ENCODE assay signal across 9 cellular contexts in genomic region chr4:170047774-170048354, GRCh38. TPM values are rescaled to one million over a fixed set of nuclear protein-coding genes. Genes with fewer than 3 reads are reported as not detected.
DNase-seq lines count a peak whose midpoint lies in the region; ATAC-seq and TF ChIP-seq lines count a peak whose summit lies in the region.
"Had no signal": no experiment of that assay in that cellular context is flagged by ENCODE, and none has a peak within 500 bp of the region (broad histone marks: within the 10 kb centered on the region; RNA-seq: fewer than 3 reads in every experiment).

No MANE protein-coding gene starts in this region.

- H2BK120ac ChIP-seq in neuronal stem cell (ENCODE audit: low read depth, low read length): no peak overlapping the region

- no peak overlapping the region for H3K27ac ChIP-seq in C4-2B
- no peak overlapping the region for H3K27ac ChIP-seq in esophagus squamous epithelium
- no peak overlapping the region for H3K27ac ChIP-seq in neuronal stem cell (replicated peaks; ENCODE audit: low read length)

- H3K4me1 Mint-ChIP-seq in activated CD8-positive, alpha-beta T cell treated with anti-CD3 and anti-CD28 coated beads, Interleukin-2, amount 10 ng/mL, durations not matched to agents 7 days and 5 days (ENCODE audit: low read depth): no peaks in the 10 kb centered on the region

- H2BK15ac ChIP-seq in neuronal stem cell (ENCODE audit: low read length): no peak overlapping the region

- H2BK12ac ChIP-seq in neuronal stem cell (ENCODE audit: low read length): no peak overlapping the region

- CTCF ChIA-PET in activated CD8-positive, alpha-beta T cell treated with anti-CD3 and anti-CD28 coated beads, Interleukin-2, amount 10 ng/mL, durations not matched to agents 7 days and 5 days (lab: Charles Lee): interaction anchor here (0.6 to 1.6 kb wide), 5 partner anchors 15 to 244 kb away, joined by 3 to 28 read pairs (median 3); no protein-coding TSS in a partner anchor

- ATAC-seq in activated CD8-positive, alpha-beta T cell treated with anti-CD3 and anti-CD28 coated beads, Interleukin-2, amount 10 ng/mL, durations not matched to agents 7 days and 5 days: no peak
- no peak for ATAC-seq in HG03280 (IDR thresholded peaks at IDR 0.05; ENCODE audit: unreplicated experiment)
- no peak for ATAC-seq in HG03469 (IDR thresholded peaks at IDR 0.05; ENCODE audit: unreplicated experiment)

- no peak overlapping the region for H3K14ac ChIP-seq in neuronal stem cell (ENCODE audit: low read length)

- H3K4me3 Mint-ChIP-seq in activated CD8-positive, alpha-beta T cell treated with anti-CD3 and anti-CD28 coated beads, Interleukin-2, amount 10 ng/mL, durations not matched to agents 7 days and 5 days: no peak overlapping the region
- H3K4me3 Mint-ChIP-seq: stimulated activated naive CD8-positive, alpha-beta T cell treated with anti-CD3 and anti-CD28 coated beads, Interleukin-15, Interleukin-2, amounts not matched to agents 100 ng/mL and 50 ng/mL, for 24 hours had no signal

- no peak overlapping the region for H3K4me2 ChIP-seq in neuronal stem cell (ENCODE audit: insufficient read depth, low read length, poor library complexity, severe bottlenecking)

- H3K79me1 ChIP-seq in neuronal stem cell (ENCODE audit: low read depth, low read length): no peaks in the 10 kb centered on the region

- 10 to 16% methylated on average over 4 of the region's 4 CpGs for WGBS in esophagus squamous epithelium, 2 donors
- WGBS in neuronal stem cell (ENCODE audit: extremely low coverage in 2 of 2, insufficient read length in 2 of 2, insufficient replicate concordance in 1 of 2), 2 donors: no CpG with 5 or more reads among the region's 4 CpGs

- no peak overlapping the region for H3K18ac ChIP-seq in neuronal stem cell (ENCODE audit: low read length)

- H3K27ac Mint-ChIP-seq in activated CD8-positive, alpha-beta T cell treated with anti-CD3 and anti-CD28 coated beads, Interleukin-2, amount 10 ng/mL, durations not matched to agents 7 days and 5 days: no peak overlapping the region
- H3K27ac Mint-ChIP-seq: stimulated activated naive CD8-positive, alpha-beta T cell treated with anti-CD3 and anti-CD28 coated beads, Interleukin-15, Interleukin-2, amounts not matched to agents 100 ng/mL and 50 ng/mL, for 24 hours had no signal

- POLR2A ChIA-PET in activated CD8-positive, alpha-beta T cell treated with anti-CD3 and anti-CD28 coated beads, Interleukin-2, amount 10 ng/mL, durations not matched to agents 7 days and 5 days (lab: Charles Lee): no interaction called here

- H3K36me3 ChIP-seq in esophagus squamous epithelium (no peaks in the 10 kb centered on the region), neuronal stem cell (replicated peaks in 1 of 2; ENCODE audit: control insufficient read depth in 2 of 2, insufficient read depth in 2 of 2, low read length in 2 of 2) (no peaks in the 10 kb centered on the region)

- H3K27me3 ChIP-seq in esophagus squamous epithelium (peaks cover 0 to 7% (median 0%) of the 10 kb centered on the region in 4 donors), neuronal stem cell (ENCODE audit: control insufficient read depth in 3 of 3, insufficient read depth in 3 of 3, low read depth in 1 of 3, low read length in 3 of 3) (no peaks in the 10 kb centered on the region)

- no peak overlapping the region for H3K4me3 ChIP-seq in esophagus squamous epithelium
- no peak overlapping the region for H3K4me3 ChIP-seq in neuronal stem cell (ENCODE audit: low read length in 2 of 2)

- H3K4ac ChIP-seq in neuronal stem cell (ENCODE audit: low read length): no peak overlapping the region

- DNase-seq in GM20000 (ENCODE audit: low spot score) (peak; percentile 63), NCI-H446 treated with DMSO at 0.1 percent for 48 hours (lab: John Stamatoyannopoulos, UW) (peak; percentile 19), esophagus squamous epithelium (lab: John Stamatoyannopoulos, UW) (no peak), neuronal stem cell (ENCODE audit: low spot score) (peak; percentile 59)
- peak; percentile 69 for DNase-seq in activated CD8-positive, alpha-beta T cell treated with anti-CD3 and anti-CD28 coated beads, Interleukin-2, amount 10 ng/mL, durations not matched to agents 7 days and 5 days

- peak overlapping the region; percentile 22 for H4K91ac ChIP-seq in neuronal stem cell (ENCODE audit: low read depth, low read length, poor library complexity)

- H2AFZ ChIP-seq in neuronal stem cell (ENCODE audit: low read length): no peak overlapping the region

- H3K4me1 ChIP-seq in esophagus squamous epithelium (no peaks in the 10 kb centered on the region), neuronal stem cell (ENCODE audit: control insufficient read depth in 2 of 2, insufficient read depth in 1 of 2, low read depth in 1 of 2, low read length in 2 of 2) (no peaks in the 10 kb centered on the region)

- no peak overlapping the region for H4K8ac ChIP-seq in neuronal stem cell (ENCODE audit: low read depth, low read length)

- intact Hi-C loops in esophagus squamous epithelium (cut with DNase I): no loop called here

- TF ChIP-seq POLR2A in esophagus squamous epithelium (IDR thresholded peaks at IDR 0.05): no peak

- no peak overlapping the region for H3K9ac ChIP-seq in neuronal stem cell (ENCODE audit: low read depth, low read length, poor library complexity)

- H3K9me3 Mint-ChIP-seq in activated CD8-positive, alpha-beta T cell treated with anti-CD3 and anti-CD28 coated beads, Interleukin-2, amount 10 ng/mL, durations not matched to agents 7 days and 5 days (ENCODE audit: insufficient read depth): no peaks in the 10 kb centered on the region
- H3K9me3 Mint-ChIP-seq: stimulated activated naive CD8-positive, alpha-beta T cell treated with anti-CD3 and anti-CD28 coated beads, Interleukin-15, Interleukin-2, amounts not matched to agents 100 ng/mL and 50 ng/mL, for 24 hours had no signal

- H3K23ac ChIP-seq in neuronal stem cell (ENCODE audit: low read depth, low read length, poor library complexity): no peak overlapping the region

- H3K27me3 Mint-ChIP-seq in activated CD8-positive, alpha-beta T cell treated with anti-CD3 and anti-CD28 coated beads, Interleukin-2, amount 10 ng/mL, durations not matched to agents 7 days and 5 days (ENCODE audit: low read depth): no peaks in the 10 kb centered on the region
- H3K27me3 Mint-ChIP-seq: stimulated activated naive CD8-positive, alpha-beta T cell treated with anti-CD3 and anti-CD28 coated beads, Interleukin-15, Interleukin-2, amounts not matched to agents 100 ng/mL and 50 ng/mL, for 24 hours had no signal

- H2BK5ac ChIP-seq in neuronal stem cell (ENCODE audit: low read length): no peak overlapping the region

- H3K9me3 ChIP-seq in esophagus squamous epithelium (no peaks in the 10 kb centered on the region), neuronal stem cell (replicated peaks in 1 of 2; ENCODE audit: control insufficient read depth in 2 of 2, insufficient read depth in 1 of 2, low read depth in 1 of 2, low read length in 2 of 2) (peaks cover 0 to 2% of the 10 kb centered on the region in 2 donors)

- H2AK5ac ChIP-seq in neuronal stem cell (ENCODE audit: low read depth, low read length): no peak overlapping the region

- TF ChIP-seq CTCF in C4-2B (conservative IDR thresholded peaks at IDR 0.05): peak; percentile 84
- peak; percentile 49 for TF ChIP-seq CTCF in GM20000 (IDR thresholded peaks at IDR 0.05; ENCODE audit: extremely low read depth, missing control alignments)
- TF ChIP-seq CTCF in esophagus squamous epithelium (IDR thresholded peaks at IDR 0.05): peak; percentile 62 to 86 (median 79)

- H3K36me3 Mint-ChIP-seq in activated CD8-positive, alpha-beta T cell treated with anti-CD3 and anti-CD28 coated beads, Interleukin-2, amount 10 ng/mL, durations not matched to agents 7 days and 5 days (ENCODE audit: low read depth): no peaks in the 10 kb centered on the region

RNA-seq across cellular contexts. Expression of gene MFAP3L, which starts 21.7 kb away (rescaled TPM):
- total RNA-seq in activated CD8-positive, alpha-beta T cell treated with anti-CD3 and anti-CD28 coated beads, Interleukin-2, amount 10 ng/mL, durations not matched to agents 7 days and 5 days: under 1 TPM; 0.03 to 0.32 TPM
- 1 to 10 TPM in 3 of 4 donors, under 1 TPM in 1; 0.23 to 1.8 (median 1.1) TPM for total RNA-seq in esophagus squamous epithelium
- 4.8 TPM for polyA plus RNA-seq in neuronal stem cell (2013, experiment 1 of 2)
- polyA plus RNA-seq in neuronal stem cell (2013, experiment 2 of 2): 5.2 TPM

RNA-seq across cellular contexts. Expression of gene AADAT, which starts 41.9 kb away (rescaled TPM):
- total RNA-seq in activated CD8-positive, alpha-beta T cell treated with anti-CD3 and anti-CD28 coated beads, Interleukin-2, amount 10 ng/mL, durations not matched to agents 7 days and 5 days: not detected
- 1 to 10 TPM; 1.1 to 4.4 (median 2.2) TPM for total RNA-seq in esophagus squamous epithelium
- polyA plus RNA-seq in neuronal stem cell (2013, experiment 1 of 2): 16.2 TPM
- polyA plus RNA-seq in neuronal stem cell (2013, experiment 2 of 2): 17.7 TPM
